Comparison of ENCODE assay signal across 1 cellular context in genomic region chr1:211830330-211831142, GRCh38.
A peak's percentile ranks its signal among the peaks of the same experiment; 100 is the strongest.
TF ChIP-seq lines count a peak whose summit lies in the region.

LPGAT1 (minus strand) TSS chr1:211830763; CDS start chr1:211829296, 1,467 bp downstream.

TF ChIP-seq in HepG2, 621 proteins besides CTCF, POLR2A, EP300 and RAD21 (continued from another document and continues in another):
- TF ChIP-seq ZBTB2 (CRISPR knock-in tag; IDR thresholded peaks at IDR 0.05; ENCODE audit: low read depth) (peak; percentile 49; the same call in 1 of the 2 replicates), HOXA3 (CRISPR knock-in tag; IDR thresholded peaks at IDR 0.05) (peak; percentile 21; the same call in 1 of the 2 replicates), NFIC (IDR thresholded peaks at IDR 0.05; ENCODE audit: low read length) (no peak), ZNF614 (CRISPR knock-in tag; IDR thresholded peaks at IDR 0.05; ENCODE audit: borderline replicate concordance) (0 out of 2 replicates have a peak, but pooled peaks have one; percentile 16), SPEN (CRISPR knock-in tag; IDR thresholded peaks at IDR 0.05; ENCODE audit: low read depth) (peak; percentile 7; the same call in 1 of the 2 replicates), MAZ (IDR thresholded peaks at IDR 0.05; ENCODE audit: borderline replicate concordance, low read depth, low read length) (0 out of 2 replicates have a peak, but pooled peaks have one; percentile 32), MAZ (CRISPR knock-in tag; IDR thresholded peaks at IDR 0.05; ENCODE audit: low read depth) (peak; percentile 71), FLYWCH1 (CRISPR knock-in tag; IDR thresholded peaks at IDR 0.05) (no peak), ZNF670 (CRISPR knock-in tag; IDR thresholded peaks at IDR 0.05; ENCODE audit: borderline replicate concordance) (no peak), ETV6 (CRISPR knock-in tag; conservative IDR thresholded peaks at IDR 0.05) (0 out of 2 replicates have a peak, but pooled peaks have one; percentile 41), ZBTB8A (CRISPR knock-in tag; IDR thresholded peaks at IDR 0.05; ENCODE audit: borderline replicate concordance, low read depth) (no peak), ARID4A (CRISPR knock-in tag; IDR thresholded peaks at IDR 0.05; ENCODE audit: borderline replicate concordance) (peak; percentile 58; the same call in 1 of the 2 replicates), SOX6 (IDR thresholded peaks at IDR 0.05) (no peak), SOX6 (CRISPR knock-in tag; IDR thresholded peaks at IDR 0.05) (peak; percentile 72), CBX5 (CRISPR knock-in tag; IDR thresholded peaks at IDR 0.05; ENCODE audit: borderline replicate concordance) (no peak), ZNF788 (CRISPR knock-in tag; IDR thresholded peaks at IDR 0.05; ENCODE audit: borderline replicate concordance) (peak; percentile 37; the same call in 1 of the 2 replicates), IKZF5 (CRISPR knock-in tag; IDR thresholded peaks at IDR 0.05) (no peak), GABPB1 (CRISPR knock-in tag; IDR thresholded peaks at IDR 0.05) (peak; percentile 69; the same call in 1 of the 2 replicates), KAT7 (CRISPR knock-in tag; IDR thresholded peaks at IDR 0.05; ENCODE audit: borderline replicate concordance) (peak; percentile 59; the same call in 1 of the 2 replicates), ATF7-NPFF (CRISPR knock-in tag; IDR thresholded peaks at IDR 0.05; ENCODE audit: low read depth) (peak; percentile 40; the same call in 1 of the 2 replicates), ZNF691 (CRISPR knock-in tag; IDR thresholded peaks at IDR 0.05; ENCODE audit: borderline replicate concordance, low read depth) (peak; percentile 80), SP4 (CRISPR knock-in tag; IDR thresholded peaks at IDR 0.05) (0 out of 2 replicates have a peak, but pooled peaks have one; percentile 19), ZNF556 (CRISPR knock-in tag; IDR thresholded peaks at IDR 0.05; ENCODE audit: borderline replicate concordance) (0 out of 2 replicates have a peak, but pooled peaks have one; percentile 46), ETS1 (CRISPR knock-in tag; IDR thresholded peaks at IDR 0.05) (no peak), ZNF773 (CRISPR knock-in tag; IDR thresholded peaks at IDR 0.05; ENCODE audit: borderline replicate concordance) (no peak), DMAP1 (CRISPR knock-in tag; IDR thresholded peaks at IDR 0.05) (0 out of 2 replicates have a peak, but pooled peaks have one; percentile 28), RCOR2 (CRISPR knock-in tag; IDR thresholded peaks at IDR 0.05) (no peak), FOXO1 (CRISPR knock-in tag; IDR thresholded peaks at IDR 0.05) (0 out of 2 replicates have a peak, but pooled peaks have one; percentile 16), AGO2 (optimal IDR thresholded peaks at IDR 0.05; ENCODE audit: low read depth, low read length) (no peak), ZNF891 (CRISPR knock-in tag; IDR thresholded peaks at IDR 0.05) (no peak), RARA (CRISPR knock-in tag; IDR thresholded peaks at IDR 0.05) (no peak), ZBTB20 (CRISPR knock-in tag; IDR thresholded peaks at IDR 0.05; ENCODE audit: borderline replicate concordance, low read depth) (no peak), ZNF710 (CRISPR knock-in tag; IDR thresholded peaks at IDR 0.05; ENCODE audit: borderline replicate concordance) (peak; percentile 77; the same call in 1 of the 2 replicates), HOXD1 (CRISPR knock-in tag; IDR thresholded peaks at IDR 0.05) (peak; percentile 47; the same call in 1 of the 2 replicates), PHF8 (CRISPR knock-in tag; IDR thresholded peaks at IDR 0.05) (peak; percentile 43), ZMAT3 (CRISPR knock-in tag; conservative IDR thresholded peaks at IDR 0.05) (0 out of 2 replicates have a peak, but pooled peaks have one; percentile 35), ARID5B (CRISPR knock-in tag; IDR thresholded peaks at IDR 0.05) (peak; percentile 27), ZBED4 (CRISPR knock-in tag; IDR thresholded peaks at IDR 0.05; ENCODE audit: borderline replicate concordance) (peak; percentile 94; the same call in 1 of the 2 replicates), ZNF34 (CRISPR knock-in tag; IDR thresholded peaks at IDR 0.05; ENCODE audit: borderline replicate concordance) (no peak), ZNF777 (CRISPR knock-in tag; IDR thresholded peaks at IDR 0.05) (peak; percentile 83), ZFP36 (IDR thresholded peaks at IDR 0.05; ENCODE audit: borderline replicate concordance, low read depth, low read length, partially characterized antibody) (no peak), ZNF580 (CRISPR knock-in tag; IDR thresholded peaks at IDR 0.05; ENCODE audit: borderline replicate concordance, low read depth) (0 out of 2 replicates have a peak, but pooled peaks have one; percentile 43), XRCC5 (optimal IDR thresholded peaks at IDR 0.05; ENCODE audit: low read length) (peak; percentile 66)
